8 cellular contexts compared by ENCODE assay signal in the genomic region with DNA sequence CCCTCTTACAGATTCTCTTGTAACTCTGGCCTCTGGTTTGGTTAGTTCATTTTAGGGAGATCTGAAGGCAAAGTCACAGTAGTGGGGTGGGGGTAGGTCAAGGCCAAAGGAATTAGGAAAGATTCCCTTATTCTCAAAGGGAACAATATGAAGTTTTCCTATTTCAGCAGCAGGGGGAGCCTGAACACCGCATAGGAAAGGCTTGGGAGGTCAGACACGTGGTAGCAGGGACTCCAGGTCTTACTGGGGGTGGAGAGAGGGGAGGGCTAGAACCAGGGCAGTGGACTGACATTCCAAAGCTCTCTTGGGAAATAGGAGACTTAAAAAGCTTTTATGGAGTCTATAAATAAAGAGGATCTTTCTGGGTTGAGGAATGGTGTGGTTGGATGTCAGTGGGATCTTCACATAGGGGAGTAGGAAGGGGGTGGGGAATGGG. TPM values are rescaled to one million over a fixed set of nuclear protein-coding genes. Genes with fewer than 3 reads are reported as not detected.
A peak's percentile ranks its signal among the peaks of the same experiment; 100 is the strongest.
DNase-seq lines count a peak whose midpoint lies in the region; ATAC-seq, FAIRE-seq and TF ChIP-seq lines count a peak whose summit lies in the region.

No MANE protein-coding gene starts in this region.

- H3K4me1 ChIP-seq in thymus (ENCODE audit: control insufficient read depth, insufficient read depth, low read length) = peaks cover 10% of the 10 kb centered on the region

- no peaks in the 10 kb centered on the region for H3K27me3 Mint-ChIP-seq in nephron (ENCODE audit: low read depth)

- no peaks in the 10 kb centered on the region for H3K9me3 ChIP-seq in thymus (ENCODE audit: control insufficient read depth)

- H3K27ac ChIP-seq in thymus (ENCODE audit: low read depth) = no peak overlapping the region

- WGBS in thymus = 0% methylated on average over 2 of the region's 2 CpGs

- DNase-seq in DMS153 (lab: John Stamatoyannopoulos, UW) (peak; percentile 80), Kasumi-1 (lab: John Stamatoyannopoulos, UW) (peak; percentile 91 to 94), RCC 7860 (ENCODE audit: low spot score) (peak; percentile 79), fibroblast of villous mesenchyme (ENCODE audit: low read depth) (peak; percentile 99)
- peak; percentile 35 for DNase-seq in activated gamma-delta T cell treated with anti-CD3 and anti-CD28 coated beads, Interleukin-2, amount 50 U/mL, for 16 hours (ENCODE audit: low read depth)

- peak overlapping the region; percentile 95 to 99 (median 97) for H3K27ac Mint-ChIP-seq in nephron

- no peak overlapping the region for H3K4me3 ChIP-seq in fibroblast of villous mesenchyme (ENCODE audit: low read depth, low read length)
- H3K4me3 ChIP-seq in thymus (ENCODE audit: low read length) = peak overlapping the region; percentile 11

- no peaks in the 10 kb centered on the region for H3K27me3 ChIP-seq in thymus (ENCODE audit: control insufficient read depth, insufficient read depth)

- no peaks in the 10 kb centered on the region for H3K9me3 Mint-ChIP-seq in nephron

- peaks cover 14% of the 10 kb centered on the region for H3K36me3 ChIP-seq in thymus (ENCODE audit: control insufficient read depth, insufficient read depth)

- peak; percentile 42 for FAIRE-seq in RCC 7860 (lab: Jason Lieb, UNC)

- TF ChIP-seq CTCF in fibroblast of villous mesenchyme (IDR thresholded peaks at IDR 0.05; ENCODE audit: insufficient read depth, low read depth, low read length) = peak; percentile 79
- TF ChIP-seq CTCF in nephron (IDR thresholded peaks at IDR 0.05; ENCODE audit: unreplicated experiment in 3 of 3) = peak; percentile 68 to 82 (median 74)

- H3K4me3 Mint-ChIP-seq in nephron = peak overlapping the region; percentile 88 to 100 (median 95)

- H3K4me1 Mint-ChIP-seq in nephron = peaks cover 45% of the 10 kb centered on the region

- ATAC-seq in GM19397 (IDR thresholded peaks at IDR 0.05; ENCODE audit: unreplicated experiment) = no peak

- peaks cover 18% of the 10 kb centered on the region for H3K36me3 Mint-ChIP-seq in nephron (ENCODE audit: low read depth)

RNA-seq across cellular contexts. Expression of gene ZC3H10, which starts 1.3 kb away (rescaled TPM):
- total RNA-seq in fibroblast of villous mesenchyme = 3.9 and 4.3 TPM in 2 replicates
- 3.1 TPM for polyA plus RNA-seq in thymus

RNA-seq across cellular contexts. Expression of gene RPL41, which starts 2.9 kb away (rescaled TPM):
- 1,700 and 3,242 TPM in 2 replicates for total RNA-seq in fibroblast of villous mesenchyme
- polyA plus RNA-seq in thymus = 5,569 TPM

RNA-seq across cellular contexts. Expression of gene ESYT1, which starts 8.7 kb away (rescaled TPM):
- 300 and 327 TPM in 2 replicates for total RNA-seq in fibroblast of villous mesenchyme
- 39.2 TPM for polyA plus RNA-seq in thymus

RNA-seq across cellular contexts. Expression of gene PA2G4, which starts 15.0 kb away (rescaled TPM):
- total RNA-seq in fibroblast of villous mesenchyme = 119 and 158 TPM in 2 replicates
- 67.9 TPM for polyA plus RNA-seq in thymus

RNA-seq across cellular contexts. Expression of gene MYL6B, which starts 33.0 kb away (rescaled TPM):
- 68.2 and 70.9 TPM in 2 replicates for total RNA-seq in fibroblast of villous mesenchyme
- polyA plus RNA-seq in thymus = 60.9 TPM

Comparison
In these comparisons a context has a peak if more than half of its experiments do, and no peak if none do; other contexts are left out.
1. DNase-seq: peak in every context shown above with its lines; median percentile 99 in fibroblast of villous mesenchyme; 92 in Kasumi-1; 80 in DMS153; 79 in RCC 7860; 35 in activated gamma-delta T cell treated with anti-CD3 and anti-CD28 coated beads, Interleukin-2, amount 50 U/mL, for 16 hours.